ENCODE assay signal across 22 cellular contexts in genomic region chr2:144151877-144152276, GRCh38.
"Had no signal": no experiment of that assay in that cellular context is flagged by ENCODE, and none has a peak within 500 bp of the region (broad histone marks: within the 10 kb centered on the region; RNA-seq: fewer than 3 reads in every experiment).

No MANE protein-coding gene starts in this region.

- DNase-seq: activated CD4-positive, alpha-beta memory T cell treated with anti-CD3 and anti-CD28 coated beads, Interleukin-2, amount 10 ng/mL, durations not matched to agents 7 days and 5 days; activated CD4-positive, alpha-beta T cell treated with anti-CD3 and anti-CD28 coated beads, Interleukin-2, amount 10 ng/mL, durations not matched to agents 7 days and 5 days; activated CD4-positive, CD25-positive, alpha-beta regulatory T cell treated with anti-CD3 and anti-CD28 coated beads, Interleukin-2, amount 50 U/mL, for 72 hours; activated CD8-positive, alpha-beta memory T cell treated with anti-CD3 and anti-CD28 coated beads, Interleukin-2, amount 50 U/mL, for 48 hours; activated naive CD8-positive, alpha-beta T cell treated with anti-CD3 and anti-CD28 coated beads, Interleukin-2, amount 50 U/mL, for 24 hours; activated T-cell treated with anti-CD3 and anti-CD28 coated beads, Interleukin-2, amount 50 U/mL, for 4 hours; amygdala; caudate nucleus; cortex of kidney; left lung; lower lobe of right lung; mucosa of descending colon; posterior cingulate gyrus; right cardiac atrium; spleen; stimulated activated naive CD4-positive, alpha-beta T cell; T1000; tibial artery; upper lobe of right lung had no signal

- H3K27ac ChIP-seq: epithelial cell of prostate, left lung, lower lobe of right lung, suprapubic skin, tibial artery, upper lobe of right lung had no signal

- ATAC-seq: activated naive CD8-positive, alpha-beta T cell treated with anti-CD3 and anti-CD28 coated beads, Interleukin-2, amount 50 U/mL, for 24 hours; activated T-cell treated with anti-CD3 and anti-CD28 coated beads, Interleukin-2, amount 50 U/mL, for 4 hours; left lung; lower lobe of right lung; mucosa of descending colon; natural killer cell treated with Interleukin-12 subunit alpha and Interleukin-12 subunit beta and Interleukin-15 and Interleukin-18, amount 100 ng/mL, for 72 hours; upper lobe of right lung had no signal

- H3K9me3 ChIP-seq: left lung, lower lobe of right lung, mucosa of descending colon, spleen, suprapubic skin, tibial artery, upper lobe of right lung had no signal

- H3K4me3 ChIP-seq: left lung, lower lobe of right lung, mucosa of descending colon, spleen, suprapubic skin, tibial artery, upper lobe of right lung had no signal

- H3K36me3 ChIP-seq: left lung, lower lobe of right lung, spleen, suprapubic skin, tibial artery, upper lobe of right lung had no signal

- H3K27me3 ChIP-seq: left lung, spleen, suprapubic skin, tibial artery, upper lobe of right lung had no signal

- H3K4me1 ChIP-seq: suprapubic skin, upper lobe of right lung had no signal
